In the genomic region with DNA sequence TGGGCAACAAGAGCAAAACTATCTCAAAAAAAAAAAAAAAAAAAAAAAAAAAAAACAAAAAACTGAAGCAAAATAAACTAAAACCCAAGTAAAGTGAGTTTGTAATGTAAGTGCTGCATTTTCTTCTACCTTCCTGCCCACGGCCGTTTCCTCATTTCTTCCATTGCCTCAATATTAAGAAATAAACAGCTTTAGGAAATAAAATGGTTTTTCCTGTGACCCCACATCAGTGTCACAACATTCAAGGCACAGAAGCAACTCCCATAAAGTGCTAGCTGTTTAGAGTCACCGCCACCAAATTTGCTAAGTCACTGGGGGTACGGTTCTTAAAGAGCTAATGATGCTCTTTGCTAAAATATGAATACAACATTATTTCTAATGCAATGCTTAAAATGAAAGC, we compare ENCODE assay signal across 8 cellular contexts. TPM values are rescaled to one million over a fixed set of nuclear protein-coding genes. Genes with fewer than 3 reads are reported as not detected.
DNase-seq lines count a peak whose midpoint lies in the region; ATAC-seq and TF ChIP-seq lines count a peak whose summit lies in the region.

No MANE protein-coding gene starts in this region.

- H3K4me1 ChIP-seq in SJCRH30: peaks cover 31% of the 10 kb centered on the region
- H3K4me1 ChIP-seq in endodermal cell (ENCODE audit: control insufficient read depth, insufficient read depth, low read length): peaks cover 16% of the 10 kb centered on the region
- peaks cover 52% of the 10 kb centered on the region for H3K4me1 ChIP-seq in skeletal muscle satellite cell (ENCODE audit: control insufficient read depth, insufficient read depth, low read length)

- H3K36me3 ChIP-seq in SJCRH30: peaks cover 55% of the 10 kb centered on the region
- H3K36me3 ChIP-seq in endodermal cell (ENCODE audit: control insufficient read depth, insufficient read depth, low read length): peaks cover 57% of the 10 kb centered on the region
- peaks cover 40% of the 10 kb centered on the region for H3K36me3 ChIP-seq in skeletal muscle satellite cell (ENCODE audit: insufficient read depth, low read length)

- peak overlapping the region; percentile 99 for H3K4me3 Mint-ChIP-seq in endodermal cell

- H3K27me3 ChIP-seq in SJCRH30 (no peaks in the 10 kb centered on the region), endodermal cell (ENCODE audit: control insufficient read depth, insufficient read depth, low read length, poor library complexity, severe bottlenecking) (no peaks in the 10 kb centered on the region), skeletal muscle satellite cell (ENCODE audit: control insufficient read depth, insufficient read depth, low read length) (no peaks in the 10 kb centered on the region)

- DNase-seq in HFF-Myc (ENCODE audit: extremely low read depth, low read depth) (no peak), SJCRH30 (no peak), endodermal cell (no peak), NCI-H446 (lab: John Stamatoyannopoulos, UW) (no peak), HuH-7.5 (ENCODE audit: low spot score) (no peak), NCI-H2081 (lab: John Stamatoyannopoulos, UW) (no peak)

- H3K4me1 Mint-ChIP-seq in endodermal cell: peaks cover 55% of the 10 kb centered on the region

- 93 to 100% methylated on average over 1 to 4 of the region's 4 CpGs for WGBS in endodermal cell (ENCODE audit: insufficient coverage in 1 of 2, insufficient read length in 1 of 2), 2 experiments

- no peaks in the 10 kb centered on the region for H3K9me3 ChIP-seq in SJCRH30 (replicated peaks)
- no peaks in the 10 kb centered on the region for H3K9me3 ChIP-seq in endodermal cell (ENCODE audit: control insufficient read depth, low read length)
- no peaks in the 10 kb centered on the region for H3K9me3 ChIP-seq in skeletal muscle satellite cell (replicated peaks; ENCODE audit: low read length)

- H3K4me2 ChIP-seq in skeletal muscle satellite cell (ENCODE audit: low read length): peak overlapping the region; percentile 87

- peak overlapping the region; percentile 94 for H3K27ac Mint-ChIP-seq in endodermal cell

- H3K27me3 Mint-ChIP-seq in endodermal cell (ENCODE audit: insufficient read depth): peaks cover 1% of the 10 kb centered on the region

- no peaks in the 10 kb centered on the region for H3K9me3 Mint-ChIP-seq in endodermal cell

- peak overlapping the region; percentile 98 for H3K27ac ChIP-seq in SJCRH30
- no peak overlapping the region for H3K27ac ChIP-seq in endodermal cell (ENCODE audit: low read depth, low read length)

- H3K36me3 Mint-ChIP-seq in endodermal cell (ENCODE audit: low read depth): peaks cover 51% of the 10 kb centered on the region

- ATAC-seq in HG03457 (IDR thresholded peaks at IDR 0.05; ENCODE audit: unreplicated experiment): no peak

- peak overlapping the region; percentile 84 for H3K4me3 ChIP-seq in HFF-Myc (replicated peaks; ENCODE audit: low read depth, low read length)
- peak overlapping the region; percentile 96 for H3K4me3 ChIP-seq in SJCRH30
- H3K4me3 ChIP-seq in endodermal cell (ENCODE audit: low read length): peak overlapping the region; percentile 99
- H3K4me3 ChIP-seq in skeletal muscle satellite cell (ENCODE audit: low read length): peak overlapping the region; percentile 90

- TF ChIP-seq CTCF in HFF-Myc (IDR thresholded peaks at IDR 0.05; ENCODE audit: low read depth, low read length, missing control alignments): no peak
- no peak for TF ChIP-seq CTCF in endodermal cell (conservative IDR thresholded peaks at IDR 0.05)

- H3K9ac ChIP-seq in endodermal cell (ENCODE audit: extremely low read depth, low read length, poor library complexity, severe bottlenecking): peak overlapping the region; percentile 93
- peak overlapping the region; percentile 87 for H3K9ac ChIP-seq in skeletal muscle satellite cell (ENCODE audit: low read depth, low read length)

RNA-seq across cellular contexts. Expression of a gene that starts 3.3 kb away (rescaled TPM):
- 1,855 and 1,858 TPM in 2 replicates for total RNA-seq in SJCRH30 (2014; rRNA removed; shearing (Covaris generic))
- 1,000 to 10,000 TPM; 2,197 to 2,355 TPM for total RNA-seq in endodermal cell
- 1,203 TPM for polyA plus RNA-seq in endodermal cell (2013, experiment 1 of 2)
- 1,289 TPM for polyA plus RNA-seq in endodermal cell (2013, experiment 2 of 2)
- 1,778 and 1,979 TPM in 2 replicates for total RNA-seq in skeletal muscle satellite cell (2012; rRNA removed)

RNA-seq across cellular contexts. Expression of a gene that starts 30.1 kb away (rescaled TPM):
- 0.35 TPM in 1 of 2 replicates, not detected in the other for total RNA-seq in SJCRH30 (2014; rRNA removed; shearing (Covaris generic))
- 1 to 10 TPM; 2.0 TPM for total RNA-seq in endodermal cell
- 1.0 TPM for polyA plus RNA-seq in endodermal cell (2013, experiment 1 of 2)
- 0.54 TPM for polyA plus RNA-seq in endodermal cell (2013, experiment 2 of 2)
- total RNA-seq in skeletal muscle satellite cell (2012; rRNA removed): under 0.01 TPM in 1 of 2 replicates, not detected in the other

RNA-seq across cellular contexts. Expression of a gene that starts 44.6 kb away (rescaled TPM):
- total RNA-seq in SJCRH30 (2014; rRNA removed; shearing (Covaris generic)): 36.1 and 52.5 TPM in 2 replicates
- total RNA-seq in endodermal cell: 10 to 100 TPM; 87.3 to 92.1 TPM
- polyA plus RNA-seq in endodermal cell (2013, experiment 1 of 2): 74.3 TPM
- polyA plus RNA-seq in endodermal cell (2013, experiment 2 of 2): 56.8 TPM
- total RNA-seq in skeletal muscle satellite cell (2012; rRNA removed): 10.4 and 14.2 TPM in 2 replicates
